Comparison of ENCODE assay signal across 26 cellular contexts in genomic region chr9:113345165-113345564, GRCh38. TPM values are rescaled to one million over a fixed set of nuclear protein-coding genes. Genes with fewer than 3 reads are reported as not detected.
DNase-seq lines count a peak whose midpoint lies in the region; ATAC-seq and TF ChIP-seq lines count a peak whose summit lies in the region.
"Had no signal": no experiment of that assay in that cellular context is flagged by ENCODE, and none has a peak within 500 bp of the region (broad histone marks: within the 10 kb centered on the region; RNA-seq: fewer than 3 reads in every experiment).

No MANE protein-coding gene starts in this region.

- no peaks in the 10 kb centered on the region for H3K36me3 Mint-ChIP-seq in T-helper 1 cell treated with Interleukin-12 subunit alpha and Interleukin-12 subunit beta and Interleukin-4 antibody, amounts not matched to agents 30 μg/mL and 1 μg/mL, for 36 hours (ENCODE audit: low read depth)
- H3K36me3 Mint-ChIP-seq: activated naive CD4-positive, alpha-beta T cell treated with anti-CD3 and anti-CD28 coated beads, Interleukin-2, amount 50 U/mL, for 24 hours had no signal

- no peak overlapping the region for H3K4me3 ChIP-seq in gastrocnemius medialis
- H3K4me3 ChIP-seq: upper lobe of left lung had no signal

- DNase-seq in T-helper 1 cell (no peak), HT1080 (ENCODE audit: low read depth) (peak; percentile 17), epidermal melanocyte (ENCODE audit: insufficient read length, low spot score) (peak; percentile 72), putamen (ENCODE audit: low spot score) (peak; percentile 58), NK-92 (lab: John Stamatoyannopoulos, UW; ENCODE audit: unreplicated experiment) (no peak), T1000 (lab: John Stamatoyannopoulos, UW) (no peak), gastrocnemius medialis (no peak)
- DNase-seq: activated CD4-positive, alpha-beta T cell treated with anti-CD3 and anti-CD28 coated beads, Interleukin-2, amount 10 ng/mL, durations not matched to agents 7 days and 5 days; cortex of kidney; GDM1; GOT3; Karpas-422; NCI-H1048; NCI-H2081; NCI-H510A treated with DMSO at 0.1 percent for 48 hours; stimulated activated CD4-positive, alpha-beta T cell treated with anti-CD3 and anti-CD28 coated beads, Interleukin-1b, Interleukin-23, amount 100 ng/mL, for 48 hours; stimulated activated naive CD4-positive, alpha-beta T cell; SW 1271; upper lobe of left lung had no signal

- no peaks in the 10 kb centered on the region for H3K36me3 ChIP-seq in gastrocnemius medialis
- H3K36me3 ChIP-seq: neutrophil, upper lobe of left lung had no signal

- in situ Hi-C loops in gastrocnemius medialis (cut with MboI; ENCODE audit: low sequenced_read_pairs in 4 of 4), result no loop called here

- TF ChIP-seq CTCF in gastrocnemius medialis (IDR thresholded peaks at IDR 0.05 in 4 of 5, conservative IDR thresholded peaks at IDR 0.05 in 1 of 5), result no peak

- no peak overlapping the region for H3K4me3 Mint-ChIP-seq in T-helper 1 cell treated with Interleukin-12 subunit alpha and Interleukin-12 subunit beta and Interleukin-4 antibody, amounts not matched to agents 30 μg/mL and 1 μg/mL, for 36 hours
- H3K4me3 Mint-ChIP-seq: activated CD4-positive, alpha-beta T cell treated with anti-CD3 and anti-CD28 coated beads, Interleukin-2, amount 10 ng/mL, durations not matched to agents 7 days and 5 days; activated naive CD4-positive, alpha-beta T cell treated with anti-CD3 and anti-CD28 coated beads, Interleukin-2, amount 50 U/mL, for 24 hours had no signal

- H3K4me1 Mint-ChIP-seq in T-helper 1 cell treated with Interleukin-12 subunit alpha and Interleukin-12 subunit beta and Interleukin-4 antibody, amounts not matched to agents 30 μg/mL and 1 μg/mL, for 36 hours (ENCODE audit: low read depth), result peaks cover 52% of the 10 kb centered on the region

- TF ChIP-seq POLR2A in gastrocnemius medialis (IDR thresholded peaks at IDR 0.05), result no peak

- H3K27ac ChIP-seq in gastrocnemius medialis, result no peak overlapping the region
- H3K27ac ChIP-seq: neutrophil had no signal

- H3K27me3 ChIP-seq in gastrocnemius medialis, result peaks cover 3 to 6% (median 6%) of the 10 kb centered on the region in 3 donors
- H3K27me3 ChIP-seq: upper lobe of left lung had no signal

- H3K27me3 Mint-ChIP-seq in T-helper 1 cell treated with Interleukin-12 subunit alpha and Interleukin-12 subunit beta and Interleukin-4 antibody, amounts not matched to agents 30 μg/mL and 1 μg/mL, for 36 hours (ENCODE audit: low read depth), result no peaks in the 10 kb centered on the region

- intact Hi-C loops in gastrocnemius medialis (cut with DNase I; ENCODE audit: low total_unique reads), result loop anchor here (10.0 kb wide), 1 partner anchor 290 kb away; the partner anchor contains the start of gene ZFP37

- no peak for ATAC-seq in gastrocnemius medialis

- H3K9me3 ChIP-seq in gastrocnemius medialis, result no peaks in the 10 kb centered on the region
- H3K9me3 ChIP-seq: neutrophil, upper lobe of left lung had no signal

- H3K4me1 ChIP-seq in gastrocnemius medialis, result peaks cover 10 to 17% of the 10 kb centered on the region in 2 donors

- H3K27ac Mint-ChIP-seq in T-helper 1 cell treated with Interleukin-12 subunit alpha and Interleukin-12 subunit beta and Interleukin-4 antibody, amounts not matched to agents 30 μg/mL and 1 μg/mL, for 36 hours, result peak overlapping the region; percentile 55
- H3K27ac Mint-ChIP-seq: activated CD4-positive, alpha-beta T cell treated with anti-CD3 and anti-CD28 coated beads, Interleukin-2, amount 10 ng/mL, durations not matched to agents 7 days and 5 days; activated naive CD4-positive, alpha-beta T cell treated with anti-CD3 and anti-CD28 coated beads, Interleukin-2, amount 50 U/mL, for 24 hours had no signal

- H3K9me3 Mint-ChIP-seq in T-helper 1 cell treated with Interleukin-12 subunit alpha and Interleukin-12 subunit beta and Interleukin-4 antibody, amounts not matched to agents 30 μg/mL and 1 μg/mL, for 36 hours, result peaks cover 3% of the 10 kb centered on the region
- H3K9me3 Mint-ChIP-seq: activated CD4-positive, alpha-beta T cell treated with anti-CD3 and anti-CD28 coated beads, Interleukin-2, amount 10 ng/mL, durations not matched to agents 7 days and 5 days; activated naive CD4-positive, alpha-beta T cell treated with anti-CD3 and anti-CD28 coated beads, Interleukin-2, amount 50 U/mL, for 24 hours had no signal

RNA-seq across cellular contexts. Expression of gene BSPRY, which starts 4.2 kb away (rescaled TPM):
- not detected in 2 replicates for total RNA-seq in HT1080 (2014; rRNA removed; shearing (Covaris generic))
- polyA plus RNA-seq in HT1080 (2015; cell fraction: cytosol; rRNA removed), result not detected in 2 replicates
- polyA plus RNA-seq in HT1080 (2015; cell fraction: nucleus; rRNA removed), result not detected in 2 replicates
- under 1 TPM in 1 of 4 donors, not detected in 3; 0.12 TPM for total RNA-seq in gastrocnemius medialis
- total RNA-seq: A172 had no signal
- polyA plus RNA-seq: BJ had no signal

RNA-seq across cellular contexts. Expression of gene WDR31, which starts 5.1 kb away (rescaled TPM):
- 0.43 TPM in 1 of 2 replicates, not detected in the other for total RNA-seq in HT1080 (2014; rRNA removed; shearing (Covaris generic))
- polyA plus RNA-seq in HT1080 (2015; cell fraction: cytosol; rRNA removed), result 0.34 and 0.62 TPM in 2 replicates
- 0.53 and 0.57 TPM in 2 replicates for polyA plus RNA-seq in HT1080 (2015; cell fraction: nucleus; rRNA removed)
- 1 to 10 TPM in 1 of 4 donors, under 1 TPM in 2, not detected in 1; 0.29 to 1.1 (median 0.36) TPM for total RNA-seq in gastrocnemius medialis

RNA-seq across cellular contexts. Expression of gene HDHD3, which starts 31.6 kb away (rescaled TPM):
- 8.9 and 9.1 TPM in 2 replicates for total RNA-seq in HT1080 (2014; rRNA removed; shearing (Covaris generic))
- 6.0 and 7.7 TPM in 2 replicates for polyA plus RNA-seq in HT1080 (2015; cell fraction: cytosol; rRNA removed)
- 9.0 and 12.1 TPM in 2 replicates for polyA plus RNA-seq in HT1080 (2015; cell fraction: nucleus; rRNA removed)
- 10 to 100 TPM; 10.3 to 16.2 (median 14.1) TPM for total RNA-seq in gastrocnemius medialis

RNA-seq across cellular contexts. Expression of gene RNF183, which starts 42.0 kb away (rescaled TPM):
- total RNA-seq in HT1080 (2014; rRNA removed; shearing (Covaris generic)), result not detected in 2 replicates
- not detected in 2 replicates for polyA plus RNA-seq in HT1080 (2015; cell fraction: cytosol; rRNA removed)
- polyA plus RNA-seq in HT1080 (2015; cell fraction: nucleus; rRNA removed), result not detected in 2 replicates
- not detected for total RNA-seq in gastrocnemius medialis
- total RNA-seq: A172; activated CD4-positive, alpha-beta T cell treated with anti-CD3 and anti-CD28 coated beads, Interleukin-2, amount 10 ng/mL, durations not matched to agents 7 days and 5 days; mesenteric fat pad had no signal
- polyA plus RNA-seq: BJ, keratinocyte had no signal

RNA-seq across cellular contexts. Expression of gene ALAD, which starts 55.9 kb away (rescaled TPM):
- total RNA-seq in HT1080 (2014; rRNA removed; shearing (Covaris generic)), result 11.9 and 20.3 TPM in 2 replicates
- polyA plus RNA-seq in HT1080 (2015; cell fraction: cytosol; rRNA removed), result 8.3 TPM in 2 replicates
- polyA plus RNA-seq in HT1080 (2015; cell fraction: nucleus; rRNA removed), result 16.5 and 22.7 TPM in 2 replicates
- 10 to 100 TPM in 2 of 4 donors, 1 to 10 TPM in 2; 8.9 to 16.2 (median 12.3) TPM for total RNA-seq in gastrocnemius medialis

Comparison
In these comparisons a context has a peak if more than half of its experiments do, and no peak if none do; other contexts are left out.
1. DNase-seq: peak in HT1080 (single experiment), epidermal melanocyte (single experiment) and putamen (single experiment); none in T-helper 1 cell (0 of 5), NK-92 (single experiment), T1000 (single experiment) and gastrocnemius medialis (0 of 2).